Comparison of ENCODE assay signal across 9 cellular contexts in the genomic region with DNA sequence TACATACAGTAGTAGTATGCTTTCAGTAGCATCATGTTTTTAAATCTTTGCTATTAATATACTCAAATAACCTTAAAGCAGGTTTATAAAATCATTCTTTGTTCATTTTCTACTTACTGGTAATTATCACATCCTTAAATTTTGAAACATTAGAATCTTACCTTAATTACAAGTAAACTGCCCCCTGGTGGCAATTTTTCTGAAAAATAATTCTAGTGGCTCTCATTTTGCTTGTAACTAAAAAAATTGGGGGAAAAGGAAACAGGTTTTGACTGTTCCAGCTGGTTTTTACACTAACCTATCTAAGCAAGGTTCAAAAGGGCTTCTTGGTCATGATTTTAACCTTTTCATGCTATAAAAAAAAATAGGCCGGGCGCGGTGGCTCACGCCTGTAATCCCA. TPM values are rescaled to one million over a fixed set of nuclear protein-coding genes. Genes with fewer than 3 reads are reported as not detected.
DNase-seq lines count a peak whose midpoint lies in the region; ATAC-seq and TF ChIP-seq lines count a peak whose summit lies in the region.
"Had no signal": no experiment of that assay in that cellular context is flagged by ENCODE, and none has a peak within 500 bp of the region (broad histone marks: within the 10 kb centered on the region; RNA-seq: fewer than 3 reads in every experiment).

No MANE protein-coding gene starts in this region.

- peaks cover 0 to 6% (median 4%) of the 10 kb centered on the region in 8 donors for H3K9me3 Mint-ChIP-seq in CD4-positive, alpha-beta memory T cell
- peaks cover 2% of the 10 kb centered on the region; the same call in 2 of the 3 replicates for H3K9me3 Mint-ChIP-seq in GM23338
- peaks cover under 1% of the 10 kb centered on the region for H3K9me3 Mint-ChIP-seq in activated CD8-positive, alpha-beta T cell treated with anti-CD3 and anti-CD28 coated beads for 36 hours

- H3K79me2 ChIP-seq in GM23338 (replicated peaks; ENCODE audit: insufficient read depth) = no peaks in the 10 kb centered on the region

- H3K9me2 ChIP-seq in GM23338 (ENCODE audit: insufficient read depth) = no peaks in the 10 kb centered on the region

- intact Hi-C loops in CD4-positive, alpha-beta memory T cell (cut with micrococcal nuclease) = loop anchor here (10.0 kb wide), 1 partner anchor 902 kb away; no protein-coding TSS in a partner anchor
- intact Hi-C loops in activated CD8-positive, alpha-beta T cell treated with anti-CD3 and anti-CD28 coated beads for 36 hours (cut with micrococcal nuclease) = no loop called here
- intact Hi-C loops in right lobe of liver (cut with DNase I) = no loop called here

- no peak overlapping the region for H3K4me3 ChIP-seq in CD4-positive, alpha-beta memory T cell (ENCODE audit: low read length in 2 of 2)
- H3K4me3 ChIP-seq in GM23338 (no peak overlapping the region), right lobe of liver (no peak overlapping the region)
- H3K4me3 ChIP-seq: gastroesophageal sphincter had no signal

- no peaks in the 10 kb centered on the region for H3K27me3 Mint-ChIP-seq in CD4-positive, alpha-beta memory T cell
- H3K27me3 Mint-ChIP-seq in GM23338 (ENCODE audit: insufficient read depth, low read depth, poor library complexity) = peaks cover 9% of the 10 kb centered on the region
- H3K27me3 Mint-ChIP-seq in activated CD8-positive, alpha-beta T cell treated with anti-CD3 and anti-CD28 coated beads for 36 hours = no peaks in the 10 kb centered on the region

- H3F3A ChIP-seq in GM23338 (replicated peaks; ENCODE audit: low read depth) = no peaks in the 10 kb centered on the region

- H3K4me3 Mint-ChIP-seq in CD4-positive, alpha-beta memory T cell = no peak overlapping the region
- no peak overlapping the region for H3K4me3 Mint-ChIP-seq in GM23338
- no peak overlapping the region for H3K4me3 Mint-ChIP-seq in activated CD8-positive, alpha-beta T cell treated with anti-CD3 and anti-CD28 coated beads for 36 hours

- H2AFZ ChIP-seq in GM23338 = no peak overlapping the region

- H3K4me2 ChIP-seq in GM23338 = no peak overlapping the region

- no peaks in the 10 kb centered on the region for H3K4me1 Mint-ChIP-seq in CD4-positive, alpha-beta memory T cell
- H3K4me1 Mint-ChIP-seq in GM23338 = peaks cover 9% of the 10 kb centered on the region; the same call in 2 of the 3 replicates
- H3K4me1 Mint-ChIP-seq in activated CD8-positive, alpha-beta T cell treated with anti-CD3 and anti-CD28 coated beads for 36 hours (ENCODE audit: low read depth) = no peaks in the 10 kb centered on the region

- no peak overlapping the region for H3K27ac Mint-ChIP-seq in CD4-positive, alpha-beta memory T cell
- no peak overlapping the region for H3K27ac Mint-ChIP-seq in GM23338
- H3K27ac Mint-ChIP-seq in activated CD8-positive, alpha-beta T cell treated with anti-CD3 and anti-CD28 coated beads for 36 hours = no peak overlapping the region

- no peak for TF ChIP-seq POLR2A in right lobe of liver (IDR thresholded peaks at IDR 0.05)

- H3K36me3 ChIP-seq in CD4-positive, alpha-beta memory T cell (ENCODE audit: insufficient read depth, low read length) = no peaks in the 10 kb centered on the region
- H3K36me3 ChIP-seq in GM23338 (ENCODE audit: insufficient read depth) (no peaks in the 10 kb centered on the region), right lobe of liver (no peaks in the 10 kb centered on the region)
- H3K36me3 ChIP-seq: gastroesophageal sphincter had no signal

- H3K36me3 Mint-ChIP-seq in CD4-positive, alpha-beta memory T cell = peaks cover 0 to 2% of the 10 kb centered on the region in 2 donors
- H3K36me3 Mint-ChIP-seq in GM23338 (ENCODE audit: low read depth) = peaks cover 7% of the 10 kb centered on the region; the same call in 2 of the 3 replicates
- H3K36me3 Mint-ChIP-seq in activated CD8-positive, alpha-beta T cell treated with anti-CD3 and anti-CD28 coated beads for 36 hours (ENCODE audit: low read depth) = peaks cover 3% of the 10 kb centered on the region

- TF ChIP-seq CTCF in GM23338 (conservative IDR thresholded peaks at IDR 0.05; ENCODE audit: low read depth in 2 of 2) = peak in 1 of 2 experiments; percentile 86; a peak in 3 of 4 replicates
- TF ChIP-seq CTCF in activated CD8-positive, alpha-beta T cell treated with anti-CD3 and anti-CD28 coated beads for 36 hours (IDR thresholded peaks at IDR 0.05) = no peak
- peak; percentile 26 to 44 (median 39) for TF ChIP-seq CTCF in right lobe of liver (IDR thresholded peaks at IDR 0.05)

- ATAC-seq in GM23338 = no peak
- ATAC-seq in activated CD8-positive, alpha-beta T cell treated with anti-CD3 and anti-CD28 coated beads for 36 hours = no peak
- ATAC-seq in right lobe of liver = no peak
- no peak for ATAC-seq in HG03196 (IDR thresholded peaks at IDR 0.05; ENCODE audit: unreplicated experiment)
- ATAC-seq: gastroesophageal sphincter had no signal

- no peaks in the 10 kb centered on the region for H3K27me3 ChIP-seq in CD4-positive, alpha-beta memory T cell (ENCODE audit: insufficient read depth, low read length)
- H3K27me3 ChIP-seq in GM23338 (ENCODE audit: insufficient read depth) (no peaks in the 10 kb centered on the region), right lobe of liver (no peaks in the 10 kb centered on the region)
- H3K27me3 ChIP-seq: gastroesophageal sphincter had no signal

- H3K9me3 ChIP-seq in CD4-positive, alpha-beta memory T cell (ENCODE audit: control insufficient read depth in 1 of 2, low read length in 2 of 2) = no peaks in the 10 kb centered on the region
- H3K9me3 ChIP-seq in right lobe of liver = no peaks in the 10 kb centered on the region
- H3K9me3 ChIP-seq: gastroesophageal sphincter had no signal

- POLR2A ChIA-PET in CD4-positive, alpha-beta memory T cell (lab: Charles Lee; ENCODE audit: partially characterized antibody) = no interaction called here
- POLR2A ChIA-PET in activated CD8-positive, alpha-beta T cell treated with anti-CD3 and anti-CD28 coated beads for 36 hours (lab: Charles Lee) = no interaction called here

- WGBS in right lobe of liver (ENCODE audit: insufficient coverage, low coverage, low lambda C conversion rate, missing lambda C conversion rate) = 100% methylated on average over 4 of the region's 4 CpGs

- H3K27ac ChIP-seq in CD4-positive, alpha-beta memory T cell (ENCODE audit: low read depth, low read length) = no peak overlapping the region
- no peak overlapping the region for H3K27ac ChIP-seq in GM23338 (ENCODE audit: low read depth)
- H3K27ac ChIP-seq in right lobe of liver = no peak overlapping the region
- H3K27ac ChIP-seq: gastroesophageal sphincter had no signal

- CTCF ChIA-PET in CD4-positive, alpha-beta memory T cell (lab: Charles Lee; ENCODE audit: partially characterized antibody) = interaction anchor here (1.2 to 1.4 kb wide), 2 partner anchors 13 to 22 kb away, joined by 3 to 4 read pairs; no protein-coding TSS in a partner anchor
- CTCF ChIA-PET in activated CD8-positive, alpha-beta T cell treated with anti-CD3 and anti-CD28 coated beads for 36 hours (lab: Charles Lee) = interaction anchor here (0.9 to 1.4 kb wide), 3 partner anchors 12 to 14 kb away, joined by 4 to 8 read pairs (median 5); no protein-coding TSS in a partner anchor

- DNase-seq in CD4-positive, alpha-beta memory T cell = peak in 3 of 5 donors; percentile 14 to 22 (median 19)
- DNase-seq in GM23338 (ENCODE audit: low spot score) = peak; percentile 78
- peak; percentile 18 for DNase-seq in activated CD8-positive, alpha-beta T cell treated with anti-CD3 and anti-CD28 coated beads for 36 hours
- DNase-seq in right lobe of liver = no peak
- DNase-seq in UCSD-AML1 (lab: John Stamatoyannopoulos, UW; ENCODE audit: unreplicated experiment) = no peak
- DNase-seq in activated gamma-delta T cell (lab: John Stamatoyannopoulos, UW) = no peak
- DNase-seq in activated CD4-positive, CD25-positive, alpha-beta regulatory T cell (lab: John Stamatoyannopoulos, UW) = no peak

- no peaks in the 10 kb centered on the region for H3K4me1 ChIP-seq in CD4-positive, alpha-beta memory T cell (ENCODE audit: insufficient read depth, low read length)
- H3K4me1 ChIP-seq in GM23338 (ENCODE audit: insufficient read depth) = no peaks in the 10 kb centered on the region
- H3K4me1 ChIP-seq in right lobe of liver = no peaks in the 10 kb centered on the region
- H3K4me1 ChIP-seq: gastroesophageal sphincter had no signal

- H4K20me1 ChIP-seq in GM23338 (replicated peaks; ENCODE audit: insufficient read depth) = no peaks in the 10 kb centered on the region

TF ChIP-seq in GM23338, 12 proteins besides CTCF, POLR2A, EP300 and RAD21 (continues in another document):
- TF ChIP-seq JUNB (IDR thresholded peaks at IDR 0.05; ENCODE audit: unreplicated experiment) (no peak), CREB1 (CRISPR knock-in tag; IDR thresholded peaks at IDR 0.05; ENCODE audit: low read depth) (no peak)

RNA-seq across cellular contexts. Expression of gene DCAF4L1, which starts 18.5 kb away (rescaled TPM):
- total RNA-seq in CD4-positive, alpha-beta memory T cell = under 1 TPM; 0.32 to 0.42 TPM
- polyA plus RNA-seq in CD4-positive, alpha-beta memory T cell = not detected
- total RNA-seq in GM23338 (2014; rRNA removed; shearing (Covaris generic)) = 0.43 and 0.63 TPM in 2 replicates
- polyA plus RNA-seq in GM23338 (2016; fragmentation: Nextera tagmentation; extraction: Ambion mirVana) = 0.37 and 0.55 TPM in 2 replicates
- under 1 TPM; 0.31 to 0.41 TPM for total RNA-seq in activated CD8-positive, alpha-beta T cell treated with anti-CD3 and anti-CD28 coated beads for 36 hours
- total RNA-seq in right lobe of liver = under 1 TPM; 0.04 to 0.31 (median 0.15) TPM

RNA-seq across cellular contexts. Expression of gene SLC30A9, which starts 27.2 kb away (rescaled TPM):
- 10 to 100 TPM; 28.6 to 31.5 TPM for total RNA-seq in CD4-positive, alpha-beta memory T cell
- 10 to 100 TPM; 37.1 to 42.8 TPM for polyA plus RNA-seq in CD4-positive, alpha-beta memory T cell
- 74.6 and 95.4 TPM in 2 replicates for total RNA-seq in GM23338 (2014; rRNA removed; shearing (Covaris generic))
- 51.9 and 67.3 TPM in 2 replicates for polyA plus RNA-seq in GM23338 (2016; fragmentation: Nextera tagmentation; extraction: Ambion mirVana)
- 10 to 100 TPM; 42.5 to 51.6 TPM for total RNA-seq in activated CD8-positive, alpha-beta T cell treated with anti-CD3 and anti-CD28 coated beads for 36 hours
- total RNA-seq in right lobe of liver = 10 to 100 TPM; 23.2 to 34.1 (median 25.6) TPM

RNA-seq across cellular contexts. Expression of gene TMEM33, which starts 27.9 kb away (rescaled TPM):
- total RNA-seq in CD4-positive, alpha-beta memory T cell = 10 to 100 TPM; 41.7 to 43.6 TPM
- polyA plus RNA-seq in CD4-positive, alpha-beta memory T cell = 10 to 100 TPM; 15.0 to 25.8 TPM
- 117 and 146 TPM in 2 replicates for total RNA-seq in GM23338 (2014; rRNA removed; shearing (Covaris generic))
- 43.5 and 46.2 TPM in 2 replicates for polyA plus RNA-seq in GM23338 (2016; fragmentation: Nextera tagmentation; extraction: Ambion mirVana)
- 10 to 100 TPM; 49.2 to 49.4 TPM for total RNA-seq in activated CD8-positive, alpha-beta T cell treated with anti-CD3 and anti-CD28 coated beads for 36 hours
- 10 to 100 TPM; 48.9 to 82.7 (median 60.8) TPM for total RNA-seq in right lobe of liver

Comparison
In these comparisons a context has a peak if more than half of its experiments do, and no peak if none do; other contexts are left out.
1. DNase-seq: peak in CD4-positive, alpha-beta memory T cell (3 of 5), GM23338 (single experiment) and activated CD8-positive, alpha-beta T cell treated with anti-CD3 and anti-CD28 coated beads for 36 hours (single experiment); none in right lobe of liver (0 of 3), UCSD-AML1 (single experiment), activated gamma-delta T cell (single experiment) and activated CD4-positive, CD25-positive, alpha-beta regulatory T cell (0 of 4).